Comparison of ENCODE assay signal across 12 cellular contexts in genomic region chr11:73854680-73855079, GRCh38.
"Had no signal": no experiment of that assay in that cellular context is flagged by ENCODE, and none has a peak within 500 bp of the region (broad histone marks: within the 10 kb centered on the region; RNA-seq: fewer than 3 reads in every experiment).

No MANE protein-coding gene starts in this region.

- H3K27me3 ChIP-seq: sigmoid colon, suprapubic skin, upper lobe of left lung had no signal

- DNase-seq: glutamatergic neuron; left ventricle myocardium inferior; psoas muscle; sigmoid colon; stimulated activated CD4-positive, alpha-beta T cell treated with anti-CD3 and anti-CD28 coated beads, Interleukin-12 subunit alpha, Interleukin-12 subunit beta, amount 100 ng/mL, for 4 hours; stimulated activated CD4-positive, alpha-beta T cell treated with anti-CD3 and anti-CD28 coated beads, Interleukin-2, amount 100 ng/mL, for 48 hours; stimulated activated naive CD8-positive, alpha-beta T cell treated with anti-CD3 and anti-CD28 coated beads, Interleukin-15, Interleukin-2, amounts not matched to agents 100 U/mL and 50 U/mL, for 24 hours; upper lobe of left lung had no signal

- H3K4me1 ChIP-seq: psoas muscle, sigmoid colon, suprapubic skin, upper lobe of left lung had no signal

- H3K4me3 Mint-ChIP-seq: activated naive CD4-positive, alpha-beta T cell treated with anti-CD3 and anti-CD28 coated beads, Interleukin-2, amount 50 U/mL, for 24 hours; T-helper 2 cell treated with Interferon-gamma antibody and Interleukin-4, amounts not matched to agents 5 μg/mL and 100 μg/mL, for 36 hours had no signal

- H3K27me3 Mint-ChIP-seq: activated naive CD4-positive, alpha-beta T cell treated with anti-CD3 and anti-CD28 coated beads, Interleukin-2, amount 50 U/mL, for 24 hours had no signal

- H3K9me3 Mint-ChIP-seq: activated naive CD4-positive, alpha-beta T cell treated with anti-CD3 and anti-CD28 coated beads, Interleukin-2, amount 50 U/mL, for 24 hours; activated T-helper 2 cell treated with anti-CD3 and anti-CD28 coated beads, Interferon-gamma antibody, Interleukin-2, Interleukin-4, amounts not matched to agents 10 μg/mL and 5 μg/mL and 100 μg/mL, durations not matched to agents 14 hours and 24 hours and 36 hours; T-helper 2 cell treated with Interferon-gamma antibody and Interleukin-4, amounts not matched to agents 5 μg/mL and 100 μg/mL, for 36 hours had no signal

- H3K9me3 ChIP-seq: left ventricle myocardium inferior, psoas muscle, sigmoid colon, suprapubic skin, upper lobe of left lung had no signal

- H3K27ac Mint-ChIP-seq: activated naive CD4-positive, alpha-beta T cell treated with anti-CD3 and anti-CD28 coated beads, Interleukin-2, amount 50 U/mL, for 24 hours; activated T-helper 2 cell treated with anti-CD3 and anti-CD28 coated beads, Interferon-gamma antibody, Interleukin-2, Interleukin-4, amounts not matched to agents 10 μg/mL and 5 μg/mL and 100 μg/mL, durations not matched to agents 14 hours and 24 hours and 36 hours; T-helper 2 cell treated with Interferon-gamma antibody and Interleukin-4, amounts not matched to agents 5 μg/mL and 100 μg/mL, for 36 hours had no signal

- H3K4me1 Mint-ChIP-seq: activated naive CD4-positive, alpha-beta T cell treated with anti-CD3 and anti-CD28 coated beads, Interleukin-2, amount 50 U/mL, for 24 hours had no signal

- H3K36me3 ChIP-seq: upper lobe of left lung had no signal

- H3K4me3 ChIP-seq: left ventricle myocardium inferior, psoas muscle, sigmoid colon, suprapubic skin, upper lobe of left lung had no signal

- H3K27ac ChIP-seq: psoas muscle, sigmoid colon, suprapubic skin, upper lobe of left lung had no signal
